ENCODE assay signal across 14 cellular contexts in genomic region chr12:95277139-95277538, GRCh38. TPM values are rescaled to one million over a fixed set of nuclear protein-coding genes. Genes with fewer than 3 reads are reported as not detected.
A peak's percentile ranks its signal among the peaks of the same experiment; 100 is the strongest.
DNase-seq lines count a peak whose midpoint lies in the region; ATAC-seq, FAIRE-seq and TF ChIP-seq lines count a peak whose summit lies in the region.
"Had no signal": no experiment of that assay in that cellular context is flagged by ENCODE, and none has a peak within 500 bp of the region (broad histone marks: within the 10 kb centered on the region; RNA-seq: fewer than 3 reads in every experiment).

No MANE protein-coding gene starts in this region.

- H4K20me1 ChIP-seq in K562 (replicated peaks; ENCODE audit: control insufficient read depth, insufficient read depth, low read length), result no peaks in the 10 kb centered on the region

- no peaks in the 10 kb centered on the region for H3K9me1 ChIP-seq in K562 (ENCODE audit: control insufficient read depth, insufficient read depth, low read length)

- no peaks in the 10 kb centered on the region for H3K79me2 ChIP-seq in K562 (ENCODE audit: control insufficient read depth, insufficient read depth, low read length)

- DNase-seq in left ventricle myocardium superior, result no peak
- no peak for DNase-seq in right cardiac atrium
- no peak for DNase-seq in K562 (ENCODE audit: extremely low read depth in 1 of 4, low spot score in 3 of 4)
- no peak for DNase-seq in suprapubic skin (ENCODE audit: low spot score in 2 of 2)
- no peak for DNase-seq in activated CD4-positive, alpha-beta memory T cell treated with anti-CD3 and anti-CD28 coated beads, Interleukin-2, amount 10 ng/mL, durations not matched to agents 7 days and 5 days
- DNase-seq in NCI-H187 (lab: John Stamatoyannopoulos, UW), result no peak
- no peak for DNase-seq in NCI-H2196 treated with DMSO at 0.1 percent for 48 hours (lab: John Stamatoyannopoulos, UW; ENCODE audit: unreplicated experiment)
- DNase-seq: 8988T, cortex of kidney, GOT3, MM.1S, natural killer cell, NCI-H526 treated with DMSO at 0.1 percent for 48 hours had no signal

- TF ChIP-seq EP300 in K562 (IDR thresholded peaks at IDR 0.05; ENCODE audit: low read length) (no peak), gastroesophageal sphincter (IDR thresholded peaks at IDR 0.05) (no peak), suprapubic skin (IDR thresholded peaks at IDR 0.05) (no peak)

- H3K27me3 ChIP-seq in right cardiac atrium (ENCODE audit: control insufficient read depth, insufficient read depth) (no peaks in the 10 kb centered on the region), K562 (ENCODE audit: control insufficient read depth in 2 of 2, insufficient read depth in 2 of 2, low read length in 2 of 2) (no peaks in the 10 kb centered on the region), gastroesophageal sphincter (no peaks in the 10 kb centered on the region), suprapubic skin (no peaks in the 10 kb centered on the region)

- no peak for TF ChIP-seq CTCF in K562 (IDR thresholded peaks at IDR 0.05 in 2 of 3, conservative IDR thresholded peaks at IDR 0.05 in 1 of 3; ENCODE audit: insufficient read depth in 2 of 3, low read depth in 1 of 3, low read length in 3 of 3)
- TF ChIP-seq CTCF in gastroesophageal sphincter (IDR thresholded peaks at IDR 0.05), result no peak
- TF ChIP-seq CTCF in suprapubic skin (IDR thresholded peaks at IDR 0.05), result no peak

- BruUV-seq in K562 (replicated peaks; lab: Mats Ljungman, UMichigan), result no TSS peak

- H3K27me3 Mint-ChIP-seq in activated CD4-positive, alpha-beta memory T cell treated with anti-CD3 and anti-CD28 coated beads, Interleukin-2, amount 10 ng/mL, durations not matched to agents 7 days and 5 days, result no peaks in the 10 kb centered on the region

- no peaks in the 10 kb centered on the region for H3K9me3 ChIP-seq in right cardiac atrium (ENCODE audit: control insufficient read depth, low read length)
- no peaks in the 10 kb centered on the region for H3K9me3 ChIP-seq in K562 (replicated peaks; ENCODE audit: control insufficient read depth, insufficient read depth, low read depth, low read length)
- no peaks in the 10 kb centered on the region for H3K9me3 ChIP-seq in gastroesophageal sphincter
- no peaks in the 10 kb centered on the region for H3K9me3 ChIP-seq in suprapubic skin

- intact Hi-C loops in left ventricle myocardium superior (cut with micrococcal nuclease), result no loop called here
- intact Hi-C loops in right cardiac atrium (cut with DNase I), result no loop called here
- intact Hi-C loops in K562 (cut with micrococcal nuclease), result no loop called here

- TF ChIP-seq RAD21 in K562 (CRISPR knock-in tag; conservative IDR thresholded peaks at IDR 0.05 in 1 of 2, IDR thresholded peaks at IDR 0.05 in 1 of 2), result no peak

- TF ChIP-seq POLR2A in K562 (conservative IDR thresholded peaks at IDR 0.05), result no peak
- TF ChIP-seq POLR2A in gastroesophageal sphincter (IDR thresholded peaks at IDR 0.05), result no peak
- TF ChIP-seq POLR2A in suprapubic skin (IDR thresholded peaks at IDR 0.05), result no peak

- H3K4me1 ChIP-seq in right cardiac atrium (ENCODE audit: control insufficient read depth, insufficient read depth, low read length) (no peaks in the 10 kb centered on the region), K562 (replicated peaks in 1 of 2; ENCODE audit: control insufficient read depth in 2 of 2, insufficient read depth in 2 of 2, low read length in 2 of 2) (no peaks in the 10 kb centered on the region), gastroesophageal sphincter (peaks cover 0 to 16% (median 2%) of the 10 kb centered on the region in 3 donors), suprapubic skin (no peaks in the 10 kb centered on the region)

- H3K9me3 Mint-ChIP-seq in activated CD4-positive, alpha-beta memory T cell treated with anti-CD3 and anti-CD28 coated beads, Interleukin-2, amount 10 ng/mL, durations not matched to agents 7 days and 5 days, result no peaks in the 10 kb centered on the region
- H3K9me3 Mint-ChIP-seq: natural killer cell had no signal

- peak; percentile 19 for FAIRE-seq in K562 (lab: Jason Lieb, UNC)

- H3K27ac ChIP-seq in right cardiac atrium (ENCODE audit: low read length) (no peak overlapping the region), K562 (ENCODE audit: extremely low read depth, low read depth, low read length) (no peak overlapping the region), gastroesophageal sphincter (peak overlapping the region in 3 of 4 donors; percentile 12 to 53 (median 29)), suprapubic skin (no peak overlapping the region)

- 50% methylated on average over 1 of the region's 1 CpG for WGBS in right cardiac atrium
- 86% methylated on average over 1 of the region's 1 CpG for WGBS in K562 (ENCODE audit: insufficient coverage, low coverage, missing lambda C conversion rate)
- 18 to 23% methylated on average over 1 of the region's 1 CpG for WGBS in gastroesophageal sphincter (ENCODE audit: low coverage in 1 of 2), 2 donors
- 51% methylated on average over 1 of the region's 1 CpG for WGBS in suprapubic skin

- H3K4me2 ChIP-seq in K562 (ENCODE audit: insufficient read depth, low read length), result no peak overlapping the region

- no peak overlapping the region for H3K4me3 ChIP-seq in right cardiac atrium (ENCODE audit: low read length)
- H3K4me3 ChIP-seq in K562, result no peak overlapping the region
- H3K4me3 ChIP-seq in gastroesophageal sphincter, result no peak overlapping the region
- no peak overlapping the region for H3K4me3 ChIP-seq in suprapubic skin

- no peak overlapping the region for H3K9ac ChIP-seq in K562 (ENCODE audit: insufficient read depth in 1 of 2, low read depth in 2 of 2, low read length in 2 of 2)

- H3K36me3 Mint-ChIP-seq in activated CD4-positive, alpha-beta memory T cell treated with anti-CD3 and anti-CD28 coated beads, Interleukin-2, amount 10 ng/mL, durations not matched to agents 7 days and 5 days (ENCODE audit: low read depth), result peaks cover 24% of the 10 kb centered on the region

- H2AFZ ChIP-seq in K562 (ENCODE audit: low read depth, low read length), result no peak overlapping the region

- H3K36me3 ChIP-seq in K562 (ENCODE audit: control insufficient read depth, insufficient read depth, low read length) (peaks cover 15% of the 10 kb centered on the region; the same call in 2 of the 3 replicates), gastroesophageal sphincter (peaks cover under 1 to 67% of the 10 kb centered on the region in 2 donors), suprapubic skin (peaks cover 49% of the 10 kb centered on the region)

- CTCF ChIA-PET in K562 (lab: Yijun Ruan, JAX; ENCODE audit: low intra/inter-chr PET ratio), result no interaction called here
- CTCF ChIA-PET in activated CD4-positive, alpha-beta memory T cell treated with anti-CD3 and anti-CD28 coated beads, Interleukin-2, amount 10 ng/mL, durations not matched to agents 7 days and 5 days (lab: Charles Lee), result no interaction called here

- POLR2A ChIA-PET in K562 (lab: Yijun Ruan, JAX), result no interaction called here
- POLR2A ChIA-PET in activated CD4-positive, alpha-beta memory T cell treated with anti-CD3 and anti-CD28 coated beads, Interleukin-2, amount 10 ng/mL, durations not matched to agents 7 days and 5 days (lab: Charles Lee), result interaction anchor here (0.6 kb wide), 1 partner anchor 1241 kb away, joined by 3 read pairs; no protein-coding TSS in a partner anchor

- ATAC-seq in left ventricle myocardium superior, result peak; percentile 59
- no peak for ATAC-seq in right cardiac atrium
- no peak for ATAC-seq in K562
- ATAC-seq in gastroesophageal sphincter, result no peak
- ATAC-seq: natural killer cell had no signal

- H3K27ac Mint-ChIP-seq in activated CD4-positive, alpha-beta memory T cell treated with anti-CD3 and anti-CD28 coated beads, Interleukin-2, amount 10 ng/mL, durations not matched to agents 7 days and 5 days, result no peak overlapping the region
- H3K27ac Mint-ChIP-seq: natural killer cell had no signal

- in situ Hi-C loops in K562 (cut with MboI), result no loop called here

- peaks cover 5% of the 10 kb centered on the region for H3K4me1 Mint-ChIP-seq in activated CD4-positive, alpha-beta memory T cell treated with anti-CD3 and anti-CD28 coated beads, Interleukin-2, amount 10 ng/mL, durations not matched to agents 7 days and 5 days

- no peak overlapping the region for H3K4me3 Mint-ChIP-seq in activated CD4-positive, alpha-beta memory T cell treated with anti-CD3 and anti-CD28 coated beads, Interleukin-2, amount 10 ng/mL, durations not matched to agents 7 days and 5 days
- H3K4me3 Mint-ChIP-seq: natural killer cell had no signal

RNA-seq across cellular contexts. Expression of gene VEZT, which starts 59.5 kb away (rescaled TPM):
- total RNA-seq in left ventricle myocardium superior (59.0 TPM), right cardiac atrium (10 to 100 TPM; 58.9 to 78.6 (median 69.9) TPM), K562 (2014; rRNA removed) (23.1 and 23.8 TPM in 2 replicates), K562 (2014; rRNA removed; fragmentation: Illumina TruSeq; extraction: Trizol) (37.1 and 45.5 TPM in 2 replicates), K562 (2015; rRNA removed; fragmentation: Illumina TruSeq; extraction: Trizol) (39.1 and 44.8 TPM in 2 replicates), K562 (2021) (24.7 and 32.2 TPM in 2 replicates), gastroesophageal sphincter (100 to 1,000 TPM in 1 of 4 donors, 10 to 100 TPM in 3; 82.1 to 141 (median 85.4) TPM), suprapubic skin (100 to 1,000 TPM in 1 of 4 donors, 10 to 100 TPM in 3; 64.0 to 117 (median 70.9) TPM)
- polyA plus RNA-seq in right cardiac atrium (20.8 TPM), K562 (2011; rRNA removed) (53.8 and 61.5 TPM in 2 replicates), K562 (2014; fragmentation: Illumina TruSeq; extraction: Trizol) (33.2 and 44.2 TPM in 2 replicates), K562 (2014; fragmentation: Nextera tagmentation; extraction: Ambion mirVana) (10 to 100 TPM; 16.1 to 29.1 TPM), K562 (2014; rRNA removed) (27.6 and 32.6 TPM in 2 replicates)
- total RNA-seq in K562 (2011; cell fraction: chromatin; rRNA removed; ENCODE audit: low replicate concordance), result 54.4 and 119 TPM in 2 replicates
- total RNA-seq in K562 (2011; cell fraction: nucleolus; rRNA removed), result 24.8 and 35.1 TPM in 2 replicates
- 59.2 and 87.3 TPM in 2 replicates for total RNA-seq in K562 (2011; cell fraction: nucleoplasm; rRNA removed)
- polyA plus RNA-seq in K562 (2011; cell fraction: cytosol; rRNA removed), result 17.8 and 22.4 TPM in 2 replicates
- polyA plus RNA-seq in K562 (2011; cell fraction: nucleus; rRNA removed), result 21.8 and 26.2 TPM in 2 replicates
- polyA plus RNA-seq in K562 (2012), result 21.8 and 28.0 TPM in 2 replicates
- polyA minus RNA-seq in K562 (2011; rRNA and poly(A)+ RNA removed), result 55.7 and 57.3 TPM in 2 replicates
- 9.9 and 23.3 TPM in 2 replicates for polyA minus RNA-seq in K562 (2011; cell fraction: cytosol; rRNA and poly(A)+ RNA removed)
- polyA minus RNA-seq in K562 (2011; cell fraction: nucleus; rRNA and poly(A)+ RNA removed), result 23.4 and 41.7 TPM in 2 replicates
- total RNA-seq in activated CD4-positive, alpha-beta memory T cell treated with anti-CD3 and anti-CD28 coated beads, Interleukin-2, amount 10 ng/mL, durations not matched to agents 7 days and 5 days, result 10 to 100 TPM; 35.7 to 38.4 TPM

RNA-seq across cellular contexts. Expression of gene FGD6, which starts 59.9 kb away (rescaled TPM):
- total RNA-seq in left ventricle myocardium superior (23.5 TPM), right cardiac atrium (10 to 100 TPM; 18.9 to 23.8 (median 20.8) TPM), K562 (2014; rRNA removed) (4.7 and 6.4 TPM in 2 replicates), K562 (2014; rRNA removed; fragmentation: Illumina TruSeq; extraction: Trizol) (7.6 and 9.5 TPM in 2 replicates), K562 (2015; rRNA removed; fragmentation: Illumina TruSeq; extraction: Trizol) (10.0 and 11.1 TPM in 2 replicates), K562 (2021) (6.7 and 8.1 TPM in 2 replicates), gastroesophageal sphincter (10 to 100 TPM; 25.8 to 46.5 (median 36.3) TPM), suprapubic skin (10 to 100 TPM; 16.2 to 46.9 (median 25.0) TPM)
- polyA plus RNA-seq in right cardiac atrium (2.9 TPM), K562 (2011; rRNA removed) (4.3 and 5.8 TPM in 2 replicates), K562 (2014; fragmentation: Illumina TruSeq; extraction: Trizol) (4.6 and 5.5 TPM in 2 replicates), K562 (2014; fragmentation: Nextera tagmentation; extraction: Ambion mirVana) (1 to 10 TPM; 1.5 to 2.1 TPM), K562 (2014; rRNA removed) (4.9 and 5.0 TPM in 2 replicates)
- 12.9 and 34.3 TPM in 2 replicates for total RNA-seq in K562 (2011; cell fraction: chromatin; rRNA removed; ENCODE audit: low replicate concordance)
- total RNA-seq in K562 (2011; cell fraction: nucleolus; rRNA removed), result 5.8 and 8.0 TPM in 2 replicates
- 10.3 and 11.4 TPM in 2 replicates for total RNA-seq in K562 (2011; cell fraction: nucleoplasm; rRNA removed)
- polyA plus RNA-seq in K562 (2011; cell fraction: cytosol; rRNA removed), result 1.4 and 2.6 TPM in 2 replicates
- polyA plus RNA-seq in K562 (2011; cell fraction: nucleus; rRNA removed), result 3.3 and 5.2 TPM in 2 replicates
- polyA plus RNA-seq in K562 (2012), result 2.6 and 3.3 TPM in 2 replicates
- polyA minus RNA-seq in K562 (2011; rRNA and poly(A)+ RNA removed), result 17.9 and 23.0 TPM in 2 replicates
- 6.0 and 10.7 TPM in 2 replicates for polyA minus RNA-seq in K562 (2011; cell fraction: cytosol; rRNA and poly(A)+ RNA removed)
- polyA minus RNA-seq in K562 (2011; cell fraction: nucleus; rRNA and poly(A)+ RNA removed), result 7.0 and 11.2 TPM in 2 replicates
- under 1 TPM; 0.45 to 0.71 TPM for total RNA-seq in activated CD4-positive, alpha-beta memory T cell treated with anti-CD3 and anti-CD28 coated beads, Interleukin-2, amount 10 ng/mL, durations not matched to agents 7 days and 5 days

Comparison
In these comparisons a context has a peak if more than half of its experiments do, and no peak if none do; other contexts are left out.
1. H3K27ac ChIP-seq: peak in gastroesophageal sphincter (3 of 4); none in right cardiac atrium (single experiment), K562 (single experiment) and suprapubic skin (single experiment).